In genomic region chr10:116000151-116000550, GRCh38 we compare ENCODE assay signal across 25 cellular contexts.
DNase-seq lines count a peak whose midpoint lies in the region; ATAC-seq, FAIRE-seq and TF ChIP-seq lines count a peak whose summit lies in the region.
"Had no signal": no experiment of that assay in that cellular context is flagged by ENCODE, and none has a peak within 500 bp of the region (broad histone marks: within the 10 kb centered on the region; RNA-seq: fewer than 3 reads in every experiment).

No MANE protein-coding gene starts in this region.

- H3K4me3 ChIP-seq in K562 (no peak overlapping the region), heart right ventricle (no peak overlapping the region)
- H3K4me3 ChIP-seq: HAP-1, SJSA1 had no signal

- H3K27me3 Mint-ChIP-seq in neural crest cell (ENCODE audit: low read depth) = no peaks in the 10 kb centered on the region

- H3K27ac ChIP-seq in K562 (ENCODE audit: extremely low read depth, low read depth, low read length) (no peak overlapping the region), heart right ventricle (no peak overlapping the region)
- H3K27ac ChIP-seq: SJSA1 had no signal

- H2AFZ ChIP-seq in K562 (ENCODE audit: low read depth, low read length) = no peak overlapping the region

- no peaks in the 10 kb centered on the region for H4K20me1 ChIP-seq in K562 (replicated peaks; ENCODE audit: control insufficient read depth, insufficient read depth, low read length)

- no TSS peak for BruUV-seq in K562 (replicated peaks; lab: Mats Ljungman, UMichigan)

- CTCF ChIA-PET in HEK293T (lab: Yijun Ruan, JAX) = no interaction called here
- CTCF ChIA-PET in K562 (lab: Yijun Ruan, JAX; ENCODE audit: low intra/inter-chr PET ratio) = no interaction called here

- intact Hi-C loops in K562 (cut with micrococcal nuclease) = no loop called here
- intact Hi-C loops in heart right ventricle (cut with DNase I) = no loop called here

- 0% methylated on average over 4 of the region's 5 CpGs for WGBS in K562 (ENCODE audit: insufficient coverage, low coverage, missing lambda C conversion rate)
- WGBS in heart right ventricle, 2 donors = 71 to 79% methylated on average over 5 of the region's 5 CpGs

- TF ChIP-seq POLR2A in K562 (conservative IDR thresholded peaks at IDR 0.05) = no peak

- H3K27me3 ChIP-seq in K562 (ENCODE audit: control insufficient read depth in 2 of 2, insufficient read depth in 2 of 2, low read length in 2 of 2) (no peaks in the 10 kb centered on the region), heart right ventricle (no peaks in the 10 kb centered on the region)
- H3K27me3 ChIP-seq: SJSA1 had no signal

- H3K9me3 Mint-ChIP-seq in neural crest cell = peaks cover 2% of the 10 kb centered on the region
- H3K9me3 Mint-ChIP-seq in activated naive CD4-positive, alpha-beta T cell treated with anti-CD3 and anti-CD28 coated beads, Interleukin-2, amount 50 U/mL, for 72 hours = peaks cover 3% of the 10 kb centered on the region in 2 donors

- no peaks in the 10 kb centered on the region for H3K36me3 ChIP-seq in K562 (ENCODE audit: control insufficient read depth, insufficient read depth, low read length)
- H3K36me3 ChIP-seq in heart right ventricle = no peaks in the 10 kb centered on the region
- H3K36me3 ChIP-seq: HAP-1, SJSA1 had no signal

- no peak overlapping the region for H3K4me2 ChIP-seq in K562 (ENCODE audit: insufficient read depth, low read length)

- in situ Hi-C loops in K562 (cut with MboI) = no loop called here

- POLR2A ChIA-PET in HEK293T (lab: Yijun Ruan, JAX) = no interaction called here
- POLR2A ChIA-PET in K562 (lab: Yijun Ruan, JAX) = no interaction called here

- no peak for TF ChIP-seq EP300 in K562 (IDR thresholded peaks at IDR 0.05; ENCODE audit: low read length)

- TF ChIP-seq RAD21 in K562 (CRISPR knock-in tag; conservative IDR thresholded peaks at IDR 0.05 in 1 of 2, IDR thresholded peaks at IDR 0.05 in 1 of 2) = no peak

- no peaks in the 10 kb centered on the region for H3K79me2 ChIP-seq in K562 (ENCODE audit: control insufficient read depth, insufficient read depth, low read length)

- H3K36me3 Mint-ChIP-seq in neural crest cell (ENCODE audit: low read depth) = no peaks in the 10 kb centered on the region
- H3K36me3 Mint-ChIP-seq in activated naive CD4-positive, alpha-beta T cell treated with anti-CD3 and anti-CD28 coated beads, Interleukin-2, amount 50 U/mL, for 72 hours = no peaks in the 10 kb centered on the region

- DNase-seq in HEK293T (ENCODE audit: extremely low spot score) (no peak), K562 (ENCODE audit: extremely low read depth in 1 of 4, low spot score in 3 of 4) (no peak), left lobe of liver (ENCODE audit: low spot score) (peak; percentile 63), neural crest cell (ENCODE audit: low read depth, low spot score) (no peak), heart right ventricle (no peak), iPS-NIHi7 (ENCODE audit: extremely low spot score) (no peak)
- DNase-seq in activated naive CD4-positive, alpha-beta T cell treated with anti-CD3 and anti-CD28 coated beads, Interleukin-2, amount 50 U/mL, for 72 hours (ENCODE audit: low spot score in 2 of 2) = no peak
- DNase-seq: 8988T, ACHN, DMS153, DND-41, GOT3, NCI-H1092 treated with DMSO at 0.1 percent for 48 hours, NCI-H1436, NCI-H187 treated with DMSO at 0.1 percent for 48 hours, NCI-H2171 treated with DMSO at 0.1 percent for 48 hours, NCI-H345, NCI-H510A treated with DMSO at 0.1 percent for 48 hours, Right ventricle myocardium superior, RPMI8226 had no signal

- no peak overlapping the region for H3K4me3 Mint-ChIP-seq in neural crest cell

- ATAC-seq in K562 (no peak), left lobe of liver (peak; percentile 77), heart right ventricle (no peak)
- no peak for ATAC-seq in activated naive CD4-positive, alpha-beta T cell treated with anti-CD3 and anti-CD28 coated beads, Interleukin-2, amount 50 U/mL, for 72 hours

- TF ChIP-seq CTCF in K562 (IDR thresholded peaks at IDR 0.05 in 2 of 3, conservative IDR thresholded peaks at IDR 0.05 in 1 of 3; ENCODE audit: insufficient read depth in 2 of 3, low read depth in 1 of 3, low read length in 3 of 3) (no peak), neural crest cell (conservative IDR thresholded peaks at IDR 0.05) (no peak), heart right ventricle (IDR thresholded peaks at IDR 0.05) (no peak)

- no peaks in the 10 kb centered on the region for H3K9me1 ChIP-seq in K562 (ENCODE audit: control insufficient read depth, insufficient read depth, low read length)

- H3K27ac Mint-ChIP-seq in neural crest cell (ENCODE audit: unreplicated experiment) = peak overlapping the region; percentile 85
- no peak overlapping the region for H3K27ac Mint-ChIP-seq in activated naive CD4-positive, alpha-beta T cell treated with anti-CD3 and anti-CD28 coated beads, Interleukin-2, amount 50 U/mL, for 72 hours

- H3K4me1 ChIP-seq in K562 (replicated peaks in 1 of 2; ENCODE audit: control insufficient read depth in 2 of 2, insufficient read depth in 2 of 2, low read length in 2 of 2) = no peaks in the 10 kb centered on the region
- peaks cover 0 to 14% (median 4%) of the 10 kb centered on the region in 9 donors for H3K4me1 ChIP-seq in heart right ventricle
- H3K4me1 ChIP-seq: SJSA1 had no signal

- peaks cover 30% of the 10 kb centered on the region for H3K4me1 Mint-ChIP-seq in neural crest cell

- H3K9me3 ChIP-seq in K562 (replicated peaks; ENCODE audit: control insufficient read depth, insufficient read depth, low read depth, low read length) = no peaks in the 10 kb centered on the region
- H3K9me3 ChIP-seq in heart right ventricle = peaks cover 0 to 9% (median 0%) of the 10 kb centered on the region in 11 donors
- H3K9me3 ChIP-seq: HAP-1, SJSA1 had no signal

- FAIRE-seq in K562 (lab: Jason Lieb, UNC) = no peak
- FAIRE-seq: GM12892, GM19239, HTR-8/SVneo had no signal

- H3K9ac ChIP-seq in K562 (ENCODE audit: insufficient read depth in 1 of 2, low read depth in 2 of 2, low read length in 2 of 2) = no peak overlapping the region

TF ChIP-seq in HEK293T, 16 proteins besides CTCF, POLR2A, EP300 and RAD21:
- no peak for TF ChIP-seq FOXK2 (IDR thresholded peaks at IDR 0.05)
- TF ChIP-seq PKNOX1 (IDR thresholded peaks at IDR 0.05) = peak; percentile 71

TF ChIP-seq in K562, 482 proteins besides CTCF, POLR2A, EP300 and RAD21:
- TF ChIP-seq RUNX1 (IDR thresholded peaks at IDR 0.05; ENCODE audit: low read depth) (no peak), TFE3 (CRISPR knock-in tag; IDR thresholded peaks at IDR 0.05) (peak; percentile 48), PTBP1 (IDR thresholded peaks at IDR 0.05; ENCODE audit: low read depth, low read length) (no peak), SP2 (IDR thresholded peaks at IDR 0.05; ENCODE audit: extremely low read depth, low read depth, low read length, poor library complexity, severe bottlenecking) (no peak)
